In the genomic region with DNA sequence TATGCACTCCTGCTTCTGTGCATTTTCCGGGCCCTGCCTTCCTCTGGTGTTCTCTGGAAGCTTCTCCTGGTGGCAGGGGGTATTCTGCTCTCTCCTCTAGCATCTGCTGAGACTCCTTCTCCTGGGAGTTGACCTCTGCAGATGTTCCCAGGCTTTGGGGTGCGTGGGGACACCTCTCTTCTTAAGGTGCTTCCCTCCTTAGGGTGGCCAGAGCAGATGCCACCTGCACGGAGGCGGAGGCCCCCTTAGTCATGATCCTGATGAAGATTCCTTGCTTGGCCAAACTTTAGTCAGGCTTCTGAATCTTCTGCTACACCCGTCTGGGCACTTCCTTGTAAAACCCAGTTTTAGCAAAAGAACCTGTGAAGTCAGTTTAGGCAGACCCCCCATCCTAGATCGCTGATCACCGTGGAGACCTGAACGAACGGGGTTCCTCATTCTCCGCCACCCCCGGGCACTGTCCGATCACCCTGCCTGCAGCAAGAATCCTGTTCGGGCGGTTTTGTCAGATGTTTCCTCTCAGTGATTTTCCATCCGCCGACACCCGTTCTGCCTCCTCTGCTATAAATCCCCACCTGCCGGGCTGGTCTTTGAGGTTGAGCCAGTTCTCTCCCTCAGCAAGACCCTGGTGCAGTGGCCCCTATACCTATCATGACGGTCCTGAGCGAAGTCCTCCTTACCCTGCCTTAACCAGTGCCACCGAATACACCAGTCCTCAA, we compare ENCODE assay signal across 15 cellular contexts.
DNase-seq lines count a peak whose midpoint lies in the region; FAIRE-seq and TF ChIP-seq lines count a peak whose summit lies in the region.
"Had no signal": no experiment of that assay in that cellular context is flagged by ENCODE, and none has a peak within 500 bp of the region (broad histone marks: within the 10 kb centered on the region; RNA-seq: fewer than 3 reads in every experiment).

No MANE protein-coding gene starts in this region.

- H3K9me1 ChIP-seq in keratinocyte (ENCODE audit: control insufficient read depth, extremely low read depth, insufficient read depth, low read length) = no peaks in the 10 kb centered on the region

- dilution Hi-C loops in keratinocyte (cut with MboI; ENCODE audit: extremely low pct_ligation_motif_present, low sequenced_read_pairs) = no loop called here

- H3K9me3 Mint-ChIP-seq in MCF 10A (ENCODE audit: unreplicated experiment) = no peaks in the 10 kb centered on the region
- H3K9me3 Mint-ChIP-seq: activated naive CD8-positive, alpha-beta T cell treated with anti-CD3 and anti-CD28 coated beads, Interleukin-2, amount 10 ng/mL, durations not matched to agents 7 days and 5 days had no signal

- no peaks in the 10 kb centered on the region for H3K36me3 Mint-ChIP-seq in MCF 10A (ENCODE audit: insufficient read depth, unreplicated experiment)
- H3K36me3 Mint-ChIP-seq: activated naive CD8-positive, alpha-beta T cell treated with anti-CD3 and anti-CD28 coated beads, Interleukin-2, amount 10 ng/mL, durations not matched to agents 7 days and 5 days had no signal

- no peak for TF ChIP-seq CTCF in MCF 10A (IDR thresholded peaks at IDR 0.05; ENCODE audit: unreplicated experiment)
- no peak for TF ChIP-seq CTCF in keratinocyte (optimal IDR thresholded peaks at IDR 0.05 in 1 of 3, IDR thresholded peaks at IDR 0.05 in 1 of 3, conservative IDR thresholded peaks at IDR 0.05 in 1 of 3; ENCODE audit: extremely low read depth in 1 of 3, insufficient read depth in 2 of 3, low read length in 3 of 3)
- TF ChIP-seq CTCF in transverse colon (IDR thresholded peaks at IDR 0.05) = no peak

- no TSS peak for BruUV-seq in MCF 10A (replicated peaks; lab: Mats Ljungman, UMichigan)

- H3K9me3 ChIP-seq in keratinocyte (ENCODE audit: control insufficient read depth, low read depth, low read length) (no peaks in the 10 kb centered on the region), transverse colon (no peaks in the 10 kb centered on the region)
- H3K9me3 ChIP-seq: neutrophil had no signal

- peaks cover 22% of the 10 kb centered on the region for H3K27me3 Mint-ChIP-seq in MCF 10A (ENCODE audit: insufficient read depth, unreplicated experiment)

- CTCF ChIA-PET in MCF 10A (lab: Yijun Ruan, JAX) = interaction anchor here (0.5 kb wide), 1 partner anchor 736 kb away, joined by 4 read pairs; a partner anchor contains a TSS

- 22 to 50% methylated on average over 1 to 21 of the region's 21 CpGs for WGBS in transverse colon (ENCODE audit: low coverage in 1 of 2), 2 donors

- no peak overlapping the region for H3K4me3 Mint-ChIP-seq in MCF 10A (ENCODE audit: unreplicated experiment)
- H3K4me3 Mint-ChIP-seq: activated naive CD8-positive, alpha-beta T cell treated with anti-CD3 and anti-CD28 coated beads, Interleukin-2, amount 10 ng/mL, durations not matched to agents 7 days and 5 days had no signal

- in situ Hi-C loops in T47D (cut with HindIII; ENCODE audit: low pct_unique_long_range_greater_than_20kb, low sequenced_read_pairs) (no loop called here), transverse colon (cut with MboI; ENCODE audit: low pct_ligation_motif_present in 1 of 4, low pct_unique_long_range_greater_than_20kb in 1 of 4, low sequenced_read_pairs in 3 of 4) (no loop called here)

- no peaks in the 10 kb centered on the region for H3K79me2 ChIP-seq in keratinocyte (ENCODE audit: control insufficient read depth, insufficient read depth, low read length)

- H3K27me3 ChIP-seq in keratinocyte (ENCODE audit: control insufficient read depth, extremely low read depth, insufficient read depth, low read length) (peaks cover 10% of the 10 kb centered on the region), transverse colon (no peaks in the 10 kb centered on the region)

- POLR2A ChIA-PET in MCF 10A (lab: Yijun Ruan, JAX) = no interaction called here

- H4K20me1 ChIP-seq in keratinocyte (ENCODE audit: control insufficient read depth, extremely low read depth, insufficient read depth, low read length) = no peaks in the 10 kb centered on the region

- H3K27ac ChIP-seq in keratinocyte (ENCODE audit: control insufficient read depth, insufficient read depth, low read length) (no peak overlapping the region), transverse colon (peak overlapping the region in 2 of 4 donors; percentile 47 to 69)
- H3K27ac ChIP-seq: neutrophil had no signal

- no peak for TF ChIP-seq EP300 in transverse colon (IDR thresholded peaks at IDR 0.05; ENCODE audit: low read depth)

- no peak overlapping the region for H3K9ac ChIP-seq in keratinocyte (ENCODE audit: control insufficient read depth, extremely low read depth, insufficient read depth, low read length)

- H3K4me3 ChIP-seq in keratinocyte (ENCODE audit: control insufficient read depth in 2 of 3, extremely low read depth in 1 of 3, insufficient read depth in 2 of 3, low read depth in 1 of 3, low read length in 3 of 3) (no peak overlapping the region), transverse colon (no peak overlapping the region)

- H3K27ac Mint-ChIP-seq in MCF 10A (ENCODE audit: low read depth, unreplicated experiment) = no peak overlapping the region
- H3K27ac Mint-ChIP-seq: activated naive CD8-positive, alpha-beta T cell treated with anti-CD3 and anti-CD28 coated beads, Interleukin-2, amount 10 ng/mL, durations not matched to agents 7 days and 5 days had no signal

- peak; percentile 26 for FAIRE-seq in keratinocyte (lab: Jason Lieb, UNC)

- no peak overlapping the region for H2AFZ ChIP-seq in keratinocyte (ENCODE audit: control insufficient read depth, low read length)

- no peaks in the 10 kb centered on the region for H3K4me1 Mint-ChIP-seq in MCF 10A (ENCODE audit: insufficient read depth, unreplicated experiment)

- H3K4me2 ChIP-seq in keratinocyte (ENCODE audit: control insufficient read depth, extremely low read depth, insufficient read depth, low read depth, low read length) = peak overlapping the region; percentile 33

- H3K4me1 ChIP-seq in keratinocyte (ENCODE audit: control insufficient read depth, extremely low read depth, insufficient read depth, low read length) (peaks cover 20% of the 10 kb centered on the region), transverse colon (peaks cover 20 to 54% (median 42%) of the 10 kb centered on the region in 4 donors)

- TF ChIP-seq POLR2A in transverse colon (IDR thresholded peaks at IDR 0.05) = no peak

- intact Hi-C loops in MCF 10A (cut with micrococcal nuclease) (no loop called here), transverse colon (cut with DNase I; ENCODE audit: low total_unique reads) (loop anchor here (10.0 kb wide), 1 partner anchor 84 kb away; no protein-coding TSS in a partner anchor)

- DNase-seq in T47D (ENCODE audit: low read depth in 1 of 2, low spot score in 1 of 2) = peak; percentile 60 to 93
- no peak for DNase-seq in MCF 10A (ENCODE audit: unreplicated experiment)
- DNase-seq in UCSD-AML1 (lab: John Stamatoyannopoulos, UW; ENCODE audit: unreplicated experiment) = peak; percentile 59
- no peak for DNase-seq in keratinocyte (ENCODE audit: low read depth, low spot score)
- DNase-seq in transverse colon = peak; percentile 85
- DNase-seq in activated CD8-positive, alpha-beta memory T cell treated with anti-CD3 and anti-CD28 coated beads, Interleukin-2, amount 50 U/mL, for 48 hours = no peak
- no peak for DNase-seq in HUDEP-2 (lab: John Stamatoyannopoulos, UW; ENCODE audit: unreplicated experiment in 76 of 76)
- DNase-seq in effector CD8-positive, alpha-beta T cell (lab: John Stamatoyannopoulos, UW) = no peak
- DNase-seq: activated CD8-positive, alpha-beta memory T cell treated with anti-CD3 and anti-CD28 coated beads, Interleukin-2, amount 50 U/mL, for 4 hours; activated naive CD8-positive, alpha-beta T cell treated with anti-CD3 and anti-CD28 coated beads, Interleukin-2, amount 10 ng/mL, durations not matched to agents 7 days and 5 days; hypothalamus; NCI-H1105; OCI-M1; stimulated activated naive CD4-positive, alpha-beta T cell treated with Interleukin-2 at 50 U/mL for 16 hours had no signal

- H3K36me3 ChIP-seq in keratinocyte (ENCODE audit: control insufficient read depth in 2 of 2, extremely low read depth in 1 of 2, insufficient read depth in 2 of 2, low read length in 2 of 2) (no peaks in the 10 kb centered on the region), transverse colon (no peaks in the 10 kb centered on the region)
- H3K36me3 ChIP-seq: neutrophil had no signal

Comparison
In these comparisons a context has a peak if more than half of its experiments do, and no peak if none do; other contexts are left out.
1. DNase-seq: peak in T47D (2 of 2), UCSD-AML1 (single experiment) and transverse colon (single experiment); none in MCF 10A (single experiment), keratinocyte (single experiment), activated CD8-positive, alpha-beta memory T cell treated with anti-CD3 and anti-CD28 coated beads, Interleukin-2, amount 50 U/mL, for 48 hours (single experiment), HUDEP-2 (0 of 76) and effector CD8-positive, alpha-beta T cell (single experiment).